ENCODE assay signal across 3 cellular contexts in the genomic region with DNA sequence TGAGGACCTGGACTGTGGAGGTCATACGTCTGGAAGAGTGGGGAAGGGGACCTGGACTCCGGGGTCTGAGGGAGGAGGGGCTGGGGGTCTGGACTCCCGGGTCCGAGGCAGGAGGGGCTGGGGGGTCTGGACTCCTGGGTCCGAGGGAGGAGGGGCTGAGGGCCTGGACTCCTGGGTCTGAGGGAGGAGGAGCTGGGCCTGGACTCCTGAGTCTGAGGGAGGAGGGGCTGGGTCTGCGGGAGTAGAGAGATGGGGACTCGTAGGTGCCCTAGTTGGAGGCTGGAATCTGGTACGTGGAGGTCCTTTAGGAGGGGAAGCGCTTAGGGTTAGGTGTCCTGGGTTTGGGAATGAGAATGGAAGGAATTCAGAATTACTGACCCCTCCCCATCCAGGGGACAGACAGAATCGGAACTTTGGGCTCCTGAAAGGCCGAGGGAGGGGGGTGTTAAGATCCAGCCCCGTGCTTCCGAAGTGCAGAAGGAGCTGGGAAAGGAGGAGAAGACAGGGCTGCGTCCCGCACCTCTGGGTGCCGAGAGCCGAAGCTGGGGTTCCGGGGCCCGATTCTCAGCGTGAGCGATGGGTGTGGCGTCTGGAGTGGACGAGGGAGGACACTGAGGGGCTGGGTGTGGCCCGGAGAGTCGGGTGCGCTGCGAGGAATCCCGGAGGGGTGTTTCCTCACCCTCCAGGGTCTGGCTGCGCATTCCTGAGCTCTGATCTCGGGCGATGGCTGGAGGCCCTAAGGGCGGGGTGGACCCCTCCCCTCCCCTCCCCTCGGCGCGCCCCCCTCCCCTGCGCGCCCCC.
A peak's percentile ranks its signal among the peaks of the same experiment; 100 is the strongest.
TF ChIP-seq lines count a peak whose summit lies in the region.

No MANE protein-coding gene starts in this region.

TF ChIP-seq in A549, 52 proteins besides CTCF, POLR2A, EP300 and RAD21:
- TF ChIP-seq TFCP2L1 (CRISPR knock-in tag; IDR thresholded peaks at IDR 0.05) = peak; percentile 99
- TF ChIP-seq ESRRA (IDR thresholded peaks at IDR 0.05; ENCODE audit: borderline replicate concordance, low read length) = no peak
- TF ChIP-seq CHD2 (IDR thresholded peaks at IDR 0.05; ENCODE audit: low read length, partially characterized antibody) = peak; percentile 11
- TF ChIP-seq RARB (CRISPR knock-in tag; IDR thresholded peaks at IDR 0.05) = peak; percentile 97
- peak; percentile 97 for TF ChIP-seq FOSB (CRISPR knock-in tag; IDR thresholded peaks at IDR 0.05)
- 0 out of 2 replicates have a peak, but pooled peaks have one; percentile 1 for TF ChIP-seq PHF8 (IDR thresholded peaks at IDR 0.05; ENCODE audit: borderline replicate concordance, low read depth)
- peak; percentile 68 for TF ChIP-seq HOXB5 (CRISPR knock-in tag; IDR thresholded peaks at IDR 0.05)
- peak; percentile 79 for TF ChIP-seq EHF (CRISPR knock-in tag; IDR thresholded peaks at IDR 0.05)
- TF ChIP-seq HOXA7 (CRISPR knock-in tag; IDR thresholded peaks at IDR 0.05) = peak; percentile 99
- TF ChIP-seq NPAS2 (CRISPR knock-in tag; IDR thresholded peaks at IDR 0.05; ENCODE audit: borderline replicate concordance) = no peak
- TF ChIP-seq TP53 (CRISPR knock-in tag; IDR thresholded peaks at IDR 0.05) = peak; percentile 99
- TF ChIP-seq FOSL2 (IDR thresholded peaks at IDR 0.05) = no peak
- peak; percentile 47; the same call in 1 of the 2 replicates for TF ChIP-seq FOSL2 (CRISPR knock-in tag; IDR thresholded peaks at IDR 0.05)
- TF ChIP-seq, protein P1, sequence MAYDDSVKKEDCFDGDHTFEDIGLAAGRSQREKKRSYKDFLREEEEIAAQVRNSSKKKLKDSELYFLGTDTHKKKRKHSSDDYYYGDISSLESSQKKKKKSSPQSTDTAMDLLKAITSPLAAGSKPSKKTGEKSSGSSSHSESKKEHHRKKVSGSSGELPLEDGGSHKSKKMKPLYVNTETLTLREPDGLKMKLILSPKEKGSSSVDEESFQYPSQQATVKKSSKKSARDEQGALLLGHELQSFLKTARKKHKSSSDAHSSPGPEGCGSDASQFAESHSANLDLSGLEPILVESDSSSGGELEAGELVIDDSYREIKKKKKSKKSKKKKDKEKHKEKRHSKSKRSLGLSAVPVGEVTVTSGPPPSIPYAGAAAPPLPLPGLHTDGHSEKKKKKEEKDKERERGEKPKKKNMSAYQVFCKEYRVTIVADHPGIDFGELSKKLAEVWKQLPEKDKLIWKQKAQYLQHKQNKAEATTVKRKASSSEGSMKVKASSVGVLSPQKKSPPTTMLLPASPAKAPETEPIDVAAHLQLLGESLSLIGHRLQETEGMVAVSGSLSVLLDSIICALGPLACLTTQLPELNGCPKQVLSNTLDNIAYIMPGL (CRISPR knock-in tag; IDR thresholded peaks at IDR 0.05; ENCODE audit: borderline replicate concordance) = peak; percentile 97
- no peak for TF ChIP-seq EHMT2 (IDR thresholded peaks at IDR 0.05; ENCODE audit: low read depth)

TF ChIP-seq in HCT116, 20 proteins besides CTCF, POLR2A, EP300 and RAD21:
- TF ChIP-seq POLR2AphosphoS5 (IDR thresholded peaks at IDR 0.05; ENCODE audit: low read depth, low read length) (peak; percentile 26), EGR1 (IDR thresholded peaks at IDR 0.05; ENCODE audit: low read depth) (no peak)

TF ChIP-seq in H1, 55 proteins besides CTCF, POLR2A, EP300 and RAD21:
- no peak for TF ChIP-seq SP2 (IDR thresholded peaks at IDR 0.05; ENCODE audit: low read length)
- peak; percentile 24 for TF ChIP-seq SAP30 (IDR thresholded peaks at IDR 0.05; ENCODE audit: insufficient read depth, insufficient replicate concordance, low read length)
- no peak for TF ChIP-seq CEBPB (IDR thresholded peaks at IDR 0.05; ENCODE audit: low read depth, low read length)
- no peak for TF ChIP-seq KDM1A (IDR thresholded peaks at IDR 0.05; ENCODE audit: borderline replicate concordance, low read length)
- peak; percentile 92 for TF ChIP-seq POLR2AphosphoS5 (IDR thresholded peaks at IDR 0.05; ENCODE audit: low read depth, low read length)
- TF ChIP-seq GABPA (IDR thresholded peaks at IDR 0.05; ENCODE audit: borderline replicate concordance, insufficient read depth, low read length) = no peak
- no peak for TF ChIP-seq SIX5 (IDR thresholded peaks at IDR 0.05; ENCODE audit: low read depth, low read length)
- peak; percentile 25; the same call in 1 of the 2 replicates for TF ChIP-seq SP4 (IDR thresholded peaks at IDR 0.05; ENCODE audit: low read length)
- peak; percentile 14 for TF ChIP-seq ASH2L (IDR thresholded peaks at IDR 0.05; ENCODE audit: low read length)
- TF ChIP-seq TAF7 (optimal IDR thresholded peaks at IDR 0.05; ENCODE audit: borderline replicate concordance, low read depth, low read length) = peak; percentile 1
- TF ChIP-seq, protein P2, sequence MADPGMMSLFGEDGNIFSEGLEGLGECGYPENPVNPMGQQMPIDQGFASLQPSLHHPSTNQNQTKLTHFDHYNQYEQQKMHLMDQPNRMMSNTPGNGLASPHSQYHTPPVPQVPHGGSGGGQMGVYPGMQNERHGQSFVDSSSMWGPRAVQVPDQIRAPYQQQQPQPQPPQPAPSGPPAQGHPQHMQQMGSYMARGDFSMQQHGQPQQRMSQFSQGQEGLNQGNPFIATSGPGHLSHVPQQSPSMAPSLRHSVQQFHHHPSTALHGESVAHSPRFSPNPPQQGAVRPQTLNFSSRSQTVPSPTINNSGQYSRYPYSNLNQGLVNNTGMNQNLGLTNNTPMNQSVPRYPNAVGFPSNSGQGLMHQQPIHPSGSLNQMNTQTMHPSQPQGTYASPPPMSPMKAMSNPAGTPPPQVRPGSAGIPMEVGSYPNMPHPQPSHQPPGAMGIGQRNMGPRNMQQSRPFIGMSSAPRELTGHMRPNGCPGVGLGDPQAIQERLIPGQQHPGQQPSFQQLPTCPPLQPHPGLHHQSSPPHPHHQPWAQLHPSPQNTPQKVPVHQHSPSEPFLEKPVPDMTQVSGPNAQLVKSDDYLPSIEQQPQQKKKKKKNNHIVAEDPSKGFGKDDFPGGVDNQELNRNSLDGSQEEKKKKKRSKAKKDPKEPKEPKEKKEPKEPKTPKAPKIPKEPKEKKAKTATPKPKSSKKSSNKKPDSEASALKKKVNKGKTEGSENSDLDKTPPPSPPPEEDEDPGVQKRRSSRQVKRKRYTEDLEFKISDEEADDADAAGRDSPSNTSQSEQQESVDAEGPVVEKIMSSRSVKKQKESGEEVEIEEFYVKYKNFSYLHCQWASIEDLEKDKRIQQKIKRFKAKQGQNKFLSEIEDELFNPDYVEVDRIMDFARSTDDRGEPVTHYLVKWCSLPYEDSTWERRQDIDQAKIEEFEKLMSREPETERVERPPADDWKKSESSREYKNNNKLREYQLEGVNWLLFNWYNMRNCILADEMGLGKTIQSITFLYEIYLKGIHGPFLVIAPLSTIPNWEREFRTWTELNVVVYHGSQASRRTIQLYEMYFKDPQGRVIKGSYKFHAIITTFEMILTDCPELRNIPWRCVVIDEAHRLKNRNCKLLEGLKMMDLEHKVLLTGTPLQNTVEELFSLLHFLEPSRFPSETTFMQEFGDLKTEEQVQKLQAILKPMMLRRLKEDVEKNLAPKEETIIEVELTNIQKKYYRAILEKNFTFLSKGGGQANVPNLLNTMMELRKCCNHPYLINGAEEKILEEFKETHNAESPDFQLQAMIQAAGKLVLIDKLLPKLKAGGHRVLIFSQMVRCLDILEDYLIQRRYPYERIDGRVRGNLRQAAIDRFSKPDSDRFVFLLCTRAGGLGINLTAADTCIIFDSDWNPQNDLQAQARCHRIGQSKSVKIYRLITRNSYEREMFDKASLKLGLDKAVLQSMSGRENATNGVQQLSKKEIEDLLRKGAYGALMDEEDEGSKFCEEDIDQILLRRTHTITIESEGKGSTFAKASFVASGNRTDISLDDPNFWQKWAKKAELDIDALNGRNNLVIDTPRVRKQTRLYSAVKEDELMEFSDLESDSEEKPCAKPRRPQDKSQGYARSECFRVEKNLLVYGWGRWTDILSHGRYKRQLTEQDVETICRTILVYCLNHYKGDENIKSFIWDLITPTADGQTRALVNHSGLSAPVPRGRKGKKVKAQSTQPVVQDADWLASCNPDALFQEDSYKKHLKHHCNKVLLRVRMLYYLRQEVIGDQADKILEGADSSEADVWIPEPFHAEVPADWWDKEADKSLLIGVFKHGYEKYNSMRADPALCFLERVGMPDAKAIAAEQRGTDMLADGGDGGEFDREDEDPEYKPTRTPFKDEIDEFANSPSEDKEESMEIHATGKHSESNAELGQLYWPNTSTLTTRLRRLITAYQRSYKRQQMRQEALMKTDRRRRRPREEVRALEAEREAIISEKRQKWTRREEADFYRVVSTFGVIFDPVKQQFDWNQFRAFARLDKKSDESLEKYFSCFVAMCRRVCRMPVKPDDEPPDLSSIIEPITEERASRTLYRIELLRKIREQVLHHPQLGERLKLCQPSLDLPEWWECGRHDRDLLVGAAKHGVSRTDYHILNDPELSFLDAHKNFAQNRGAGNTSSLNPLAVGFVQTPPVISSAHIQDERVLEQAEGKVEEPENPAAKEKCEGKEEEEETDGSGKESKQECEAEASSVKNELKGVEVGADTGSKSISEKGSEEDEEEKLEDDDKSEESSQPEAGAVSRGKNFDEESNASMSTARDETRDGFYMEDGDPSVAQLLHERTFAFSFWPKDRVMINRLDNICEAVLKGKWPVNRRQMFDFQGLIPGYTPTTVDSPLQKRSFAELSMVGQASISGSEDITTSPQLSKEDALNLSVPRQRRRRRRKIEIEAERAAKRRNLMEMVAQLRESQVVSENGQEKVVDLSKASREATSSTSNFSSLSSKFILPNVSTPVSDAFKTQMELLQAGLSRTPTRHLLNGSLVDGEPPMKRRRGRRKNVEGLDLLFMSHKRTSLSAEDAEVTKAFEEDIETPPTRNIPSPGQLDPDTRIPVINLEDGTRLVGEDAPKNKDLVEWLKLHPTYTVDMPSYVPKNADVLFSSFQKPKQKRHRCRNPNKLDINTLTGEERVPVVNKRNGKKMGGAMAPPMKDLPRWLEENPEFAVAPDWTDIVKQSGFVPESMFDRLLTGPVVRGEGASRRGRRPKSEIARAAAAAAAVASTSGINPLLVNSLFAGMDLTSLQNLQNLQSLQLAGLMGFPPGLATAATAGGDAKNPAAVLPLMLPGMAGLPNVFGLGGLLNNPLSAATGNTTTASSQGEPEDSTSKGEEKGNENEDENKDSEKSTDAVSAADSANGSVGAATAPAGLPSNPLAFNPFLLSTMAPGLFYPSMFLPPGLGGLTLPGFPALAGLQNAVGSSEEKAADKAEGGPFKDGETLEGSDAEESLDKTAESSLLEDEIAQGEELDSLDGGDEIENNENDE (IDR thresholded peaks at IDR 0.05; ENCODE audit: insufficient replicate concordance, low read length) = no peak
- no peak for TF ChIP-seq TBP (IDR thresholded peaks at IDR 0.05; ENCODE audit: low read depth, low read length)
- TF ChIP-seq YY1 (IDR thresholded peaks at IDR 0.05; ENCODE audit: low read depth, low read length) = no peak
